In the genomic region with DNA sequence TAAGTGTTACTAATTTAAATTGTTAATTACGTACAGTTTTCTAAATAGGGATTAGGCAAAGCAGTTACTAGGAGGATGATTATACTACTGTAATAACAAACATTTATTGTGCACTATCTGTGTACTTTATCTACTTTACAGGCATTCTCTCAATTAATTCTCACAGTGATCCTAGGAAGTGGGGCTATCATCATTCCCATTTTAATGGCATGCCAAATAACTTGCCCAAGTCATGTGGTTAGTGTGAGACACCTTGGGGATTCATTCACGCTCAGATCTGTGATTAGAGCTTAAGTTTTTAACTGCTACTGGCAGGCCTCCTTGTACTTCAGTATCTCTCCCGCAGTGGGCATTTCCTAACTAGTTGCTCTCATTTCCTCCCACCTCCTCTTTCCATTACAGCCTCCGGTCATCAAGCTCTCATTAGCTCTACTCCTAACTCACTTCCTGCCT, we compare ENCODE assay signal across 1 cellular context.
TF ChIP-seq lines count a peak whose summit lies in the region.

No MANE protein-coding gene starts in this region.

TF ChIP-seq in K562, 482 proteins besides CTCF, POLR2A, EP300 and RAD21:
- TF ChIP-seq ZNF134 (CRISPR knock-in tag; conservative IDR thresholded peaks at IDR 0.05) (peak; percentile 71), MCM3 (IDR thresholded peaks at IDR 0.05) (no peak), E2F3 (CRISPR knock-in tag; IDR thresholded peaks at IDR 0.05) (no peak), BCLAF1 (IDR thresholded peaks at IDR 0.05; ENCODE audit: borderline replicate concordance in 1 of 2, control insufficient read depth in 1 of 2, low read depth in 2 of 2, low read length in 1 of 2) (no peak), ZBTB9 (CRISPR knock-in tag; IDR thresholded peaks at IDR 0.05) (no peak)
